Comparison of ENCODE assay signal across 1 cellular context in the genomic region with DNA sequence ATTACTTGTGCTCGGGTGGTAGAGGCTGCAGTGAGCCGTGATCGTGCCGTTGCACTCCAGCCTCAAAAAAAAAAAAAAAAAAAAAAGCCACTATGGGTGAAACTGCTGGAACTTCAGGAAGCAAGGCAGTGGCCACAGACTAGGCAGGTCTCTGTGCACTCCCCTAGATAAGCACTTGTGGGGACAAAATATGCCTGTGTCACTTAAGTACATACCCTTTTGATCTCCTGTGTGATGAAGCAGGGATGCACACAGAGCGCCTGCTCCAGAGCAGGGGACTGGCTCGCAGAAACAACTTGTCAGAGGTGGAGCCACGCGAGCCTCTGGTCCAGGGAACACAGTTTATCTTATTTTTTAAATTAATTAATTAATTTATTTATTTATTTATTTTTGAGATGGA.
TF ChIP-seq lines count a peak whose summit lies in the region.

No MANE protein-coding gene starts in this region.

TF ChIP-seq in K562, 482 proteins besides CTCF, POLR2A, EP300 and RAD21 (continued from another document and continues in another):
- TF ChIP-seq, protein P1, sequence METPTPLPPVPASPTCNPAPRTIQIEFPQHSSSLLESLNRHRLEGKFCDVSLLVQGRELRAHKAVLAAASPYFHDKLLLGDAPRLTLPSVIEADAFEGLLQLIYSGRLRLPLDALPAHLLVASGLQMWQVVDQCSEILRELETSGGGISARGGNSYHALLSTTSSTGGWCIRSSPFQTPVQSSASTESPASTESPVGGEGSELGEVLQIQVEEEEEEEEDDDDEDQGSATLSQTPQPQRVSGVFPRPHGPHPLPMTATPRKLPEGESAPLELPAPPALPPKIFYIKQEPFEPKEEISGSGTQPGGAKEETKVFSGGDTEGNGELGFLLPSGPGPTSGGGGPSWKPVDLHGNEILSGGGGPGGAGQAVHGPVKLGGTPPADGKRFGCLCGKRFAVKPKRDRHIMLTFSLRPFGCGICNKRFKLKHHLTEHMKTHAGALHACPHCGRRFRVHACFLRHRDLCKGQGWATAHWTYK (CRISPR knock-in tag; IDR thresholded peaks at IDR 0.05): no peak
- TF ChIP-seq, protein P2, sequence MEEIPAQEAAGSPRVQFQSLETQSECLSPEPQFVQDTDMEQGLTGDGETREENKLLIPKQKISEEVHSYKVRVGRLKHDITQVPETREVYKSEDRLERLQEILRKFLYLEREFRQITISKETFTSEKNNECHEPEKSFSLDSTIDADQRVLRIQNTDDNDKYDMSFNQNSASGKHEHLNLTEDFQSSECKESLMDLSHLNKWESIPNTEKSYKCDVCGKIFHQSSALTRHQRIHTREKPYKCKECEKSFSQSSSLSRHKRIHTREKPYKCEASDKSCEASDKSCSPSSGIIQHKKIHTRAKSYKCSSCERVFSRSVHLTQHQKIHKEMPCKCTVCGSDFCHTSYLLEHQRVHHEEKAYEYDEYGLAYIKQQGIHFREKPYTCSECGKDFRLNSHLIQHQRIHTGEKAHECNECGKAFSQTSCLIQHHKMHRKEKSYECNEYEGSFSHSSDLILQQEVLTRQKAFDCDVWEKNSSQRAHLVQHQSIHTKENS (CRISPR knock-in tag; IDR thresholded peaks at IDR 0.05): no peak
- TF ChIP-seq MAFF (IDR thresholded peaks at IDR 0.05; ENCODE audit: low read length): peak; percentile 83
- peak; percentile 89; the same call in 1 of the 2 replicates for TF ChIP-seq CTBP1 (IDR thresholded peaks at IDR 0.05; ENCODE audit: borderline replicate concordance)
- peak; percentile 43; the same call in 1 of the 2 replicates for TF ChIP-seq CXXC5 (CRISPR knock-in tag; IDR thresholded peaks at IDR 0.05)
- peak; percentile 81 for TF ChIP-seq ZNF316 (IDR thresholded peaks at IDR 0.05)
- TF ChIP-seq, protein P3, sequence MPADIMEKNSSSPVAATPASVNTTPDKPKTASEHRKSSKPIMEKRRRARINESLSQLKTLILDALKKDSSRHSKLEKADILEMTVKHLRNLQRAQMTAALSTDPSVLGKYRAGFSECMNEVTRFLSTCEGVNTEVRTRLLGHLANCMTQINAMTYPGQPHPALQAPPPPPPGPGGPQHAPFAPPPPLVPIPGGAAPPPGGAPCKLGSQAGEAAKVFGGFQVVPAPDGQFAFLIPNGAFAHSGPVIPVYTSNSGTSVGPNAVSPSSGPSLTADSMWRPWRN (IDR thresholded peaks at IDR 0.05; ENCODE audit: low read depth): peak; percentile 67
- no peak for TF ChIP-seq NELFE (IDR thresholded peaks at IDR 0.05; ENCODE audit: insufficient read depth, insufficient read length)
- peak; percentile 67; the same call in 1 of the 2 replicates for TF ChIP-seq STAT5A (IDR thresholded peaks at IDR 0.05; ENCODE audit: borderline replicate concordance, low read length)
- peak; percentile 66 for TF ChIP-seq POLR2AphosphoS5 (IDR thresholded peaks at IDR 0.05; ENCODE audit: control insufficient read depth, insufficient read depth, low read depth, low read length)
- TF ChIP-seq FOXK2 (conservative IDR thresholded peaks at IDR 0.05 in 1 of 2, IDR thresholded peaks at IDR 0.05 in 1 of 2; ENCODE audit: low read depth in 2 of 2): peak; percentile 40 to 62; a peak in 2 of 4 replicates
- 0 out of 2 replicates have a peak, but pooled peaks have one; percentile 34 for TF ChIP-seq MYNN (IDR thresholded peaks at IDR 0.05)
- TF ChIP-seq MYNN (CRISPR knock-in tag; IDR thresholded peaks at IDR 0.05): no peak
- 0 out of 2 replicates have a peak, but pooled peaks have one; percentile 29 for TF ChIP-seq TOE1 (IDR thresholded peaks at IDR 0.05; ENCODE audit: borderline replicate concordance)
- no peak for TF ChIP-seq TOE1 (CRISPR knock-in tag; IDR thresholded peaks at IDR 0.05; ENCODE audit: borderline replicate concordance, low read depth)
- TF ChIP-seq ARID1B (IDR thresholded peaks at IDR 0.05): peak; percentile 92
- TF ChIP-seq NEUROD1 (IDR thresholded peaks at IDR 0.05; ENCODE audit: borderline replicate concordance, low read depth, low read length, partially characterized antibody): peak; percentile 70
- peak; percentile 69; the same call in 1 of the 2 replicates for TF ChIP-seq ZEB2 (IDR thresholded peaks at IDR 0.05)
- peak; percentile 25 for TF ChIP-seq TBP (optimal IDR thresholded peaks at IDR 0.05; ENCODE audit: low read depth, low read length)
- peak; percentile 88 for TF ChIP-seq NBN (IDR thresholded peaks at IDR 0.05; ENCODE audit: low read depth)
- TF ChIP-seq TCF7 (IDR thresholded peaks at IDR 0.05; ENCODE audit: borderline replicate concordance): peak; percentile 93
- TF ChIP-seq, protein P4, sequence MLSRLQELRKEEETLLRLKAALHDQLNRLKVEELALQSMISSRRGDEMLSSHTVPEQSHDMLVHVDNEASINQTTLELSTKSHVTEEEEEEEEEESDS (CRISPR knock-in tag; IDR thresholded peaks at IDR 0.05): no peak
- TF ChIP-seq GATA2 (CRISPR knock-in tag; IDR thresholded peaks at IDR 0.05): peak; percentile 76
- peak; percentile 85 for TF ChIP-seq HDAC2 (IDR thresholded peaks at IDR 0.05)
- peak; percentile 78 for TF ChIP-seq BCOR (IDR thresholded peaks at IDR 0.05)
- no peak for TF ChIP-seq FOS (IDR thresholded peaks at IDR 0.05; ENCODE audit: extremely low read depth, insufficient read length)
- TF ChIP-seq RBM39 (optimal IDR thresholded peaks at IDR 0.05; ENCODE audit: low read depth, low read length): no peak
- TF ChIP-seq, protein P5, sequence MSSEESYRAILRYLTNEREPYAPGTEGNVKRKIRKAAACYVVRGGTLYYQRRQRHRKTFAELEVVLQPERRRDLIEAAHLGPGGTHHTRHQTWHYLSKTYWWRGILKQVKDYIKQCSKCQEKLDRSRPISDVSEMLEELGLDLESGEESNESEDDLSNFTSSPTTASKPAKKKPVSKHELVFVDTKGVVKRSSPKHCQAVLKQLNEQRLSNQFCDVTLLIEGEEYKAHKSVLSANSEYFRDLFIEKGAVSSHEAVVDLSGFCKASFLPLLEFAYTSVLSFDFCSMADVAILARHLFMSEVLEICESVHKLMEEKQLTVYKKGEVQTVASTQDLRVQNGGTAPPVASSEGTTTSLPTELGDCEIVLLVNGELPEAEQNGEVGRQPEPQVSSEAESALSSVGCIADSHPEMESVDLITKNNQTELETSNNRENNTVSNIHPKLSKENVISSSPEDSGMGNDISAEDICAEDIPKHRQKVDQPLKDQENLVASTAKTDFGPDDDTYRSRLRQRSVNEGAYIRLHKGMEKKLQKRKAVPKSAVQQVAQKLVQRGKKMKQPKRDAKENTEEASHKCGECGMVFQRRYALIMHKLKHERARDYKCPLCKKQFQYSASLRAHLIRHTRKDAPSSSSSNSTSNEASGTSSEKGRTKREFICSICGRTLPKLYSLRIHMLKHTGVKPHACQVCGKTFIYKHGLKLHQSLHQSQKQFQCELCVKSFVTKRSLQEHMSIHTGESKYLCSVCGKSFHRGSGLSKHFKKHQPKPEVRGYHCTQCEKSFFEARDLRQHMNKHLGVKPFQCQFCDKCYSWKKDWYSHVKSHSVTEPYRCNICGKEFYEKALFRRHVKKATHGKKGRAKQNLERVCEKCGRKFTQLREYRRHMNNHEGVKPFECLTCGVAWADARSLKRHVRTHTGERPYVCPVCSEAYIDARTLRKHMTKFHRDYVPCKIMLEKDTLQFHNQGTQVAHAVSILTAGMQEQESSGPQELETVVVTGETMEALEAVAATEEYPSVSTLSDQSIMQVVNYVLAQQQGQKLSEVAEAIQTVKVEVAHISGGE (CRISPR knock-in tag; IDR thresholded peaks at IDR 0.05): peak in 1 of 3 experiments; percentile 46; a peak in 1 of 6 replicates
- peak; percentile 91 for TF ChIP-seq TCF3 (CRISPR knock-in tag; IDR thresholded peaks at IDR 0.05)
- TF ChIP-seq, protein P6, sequence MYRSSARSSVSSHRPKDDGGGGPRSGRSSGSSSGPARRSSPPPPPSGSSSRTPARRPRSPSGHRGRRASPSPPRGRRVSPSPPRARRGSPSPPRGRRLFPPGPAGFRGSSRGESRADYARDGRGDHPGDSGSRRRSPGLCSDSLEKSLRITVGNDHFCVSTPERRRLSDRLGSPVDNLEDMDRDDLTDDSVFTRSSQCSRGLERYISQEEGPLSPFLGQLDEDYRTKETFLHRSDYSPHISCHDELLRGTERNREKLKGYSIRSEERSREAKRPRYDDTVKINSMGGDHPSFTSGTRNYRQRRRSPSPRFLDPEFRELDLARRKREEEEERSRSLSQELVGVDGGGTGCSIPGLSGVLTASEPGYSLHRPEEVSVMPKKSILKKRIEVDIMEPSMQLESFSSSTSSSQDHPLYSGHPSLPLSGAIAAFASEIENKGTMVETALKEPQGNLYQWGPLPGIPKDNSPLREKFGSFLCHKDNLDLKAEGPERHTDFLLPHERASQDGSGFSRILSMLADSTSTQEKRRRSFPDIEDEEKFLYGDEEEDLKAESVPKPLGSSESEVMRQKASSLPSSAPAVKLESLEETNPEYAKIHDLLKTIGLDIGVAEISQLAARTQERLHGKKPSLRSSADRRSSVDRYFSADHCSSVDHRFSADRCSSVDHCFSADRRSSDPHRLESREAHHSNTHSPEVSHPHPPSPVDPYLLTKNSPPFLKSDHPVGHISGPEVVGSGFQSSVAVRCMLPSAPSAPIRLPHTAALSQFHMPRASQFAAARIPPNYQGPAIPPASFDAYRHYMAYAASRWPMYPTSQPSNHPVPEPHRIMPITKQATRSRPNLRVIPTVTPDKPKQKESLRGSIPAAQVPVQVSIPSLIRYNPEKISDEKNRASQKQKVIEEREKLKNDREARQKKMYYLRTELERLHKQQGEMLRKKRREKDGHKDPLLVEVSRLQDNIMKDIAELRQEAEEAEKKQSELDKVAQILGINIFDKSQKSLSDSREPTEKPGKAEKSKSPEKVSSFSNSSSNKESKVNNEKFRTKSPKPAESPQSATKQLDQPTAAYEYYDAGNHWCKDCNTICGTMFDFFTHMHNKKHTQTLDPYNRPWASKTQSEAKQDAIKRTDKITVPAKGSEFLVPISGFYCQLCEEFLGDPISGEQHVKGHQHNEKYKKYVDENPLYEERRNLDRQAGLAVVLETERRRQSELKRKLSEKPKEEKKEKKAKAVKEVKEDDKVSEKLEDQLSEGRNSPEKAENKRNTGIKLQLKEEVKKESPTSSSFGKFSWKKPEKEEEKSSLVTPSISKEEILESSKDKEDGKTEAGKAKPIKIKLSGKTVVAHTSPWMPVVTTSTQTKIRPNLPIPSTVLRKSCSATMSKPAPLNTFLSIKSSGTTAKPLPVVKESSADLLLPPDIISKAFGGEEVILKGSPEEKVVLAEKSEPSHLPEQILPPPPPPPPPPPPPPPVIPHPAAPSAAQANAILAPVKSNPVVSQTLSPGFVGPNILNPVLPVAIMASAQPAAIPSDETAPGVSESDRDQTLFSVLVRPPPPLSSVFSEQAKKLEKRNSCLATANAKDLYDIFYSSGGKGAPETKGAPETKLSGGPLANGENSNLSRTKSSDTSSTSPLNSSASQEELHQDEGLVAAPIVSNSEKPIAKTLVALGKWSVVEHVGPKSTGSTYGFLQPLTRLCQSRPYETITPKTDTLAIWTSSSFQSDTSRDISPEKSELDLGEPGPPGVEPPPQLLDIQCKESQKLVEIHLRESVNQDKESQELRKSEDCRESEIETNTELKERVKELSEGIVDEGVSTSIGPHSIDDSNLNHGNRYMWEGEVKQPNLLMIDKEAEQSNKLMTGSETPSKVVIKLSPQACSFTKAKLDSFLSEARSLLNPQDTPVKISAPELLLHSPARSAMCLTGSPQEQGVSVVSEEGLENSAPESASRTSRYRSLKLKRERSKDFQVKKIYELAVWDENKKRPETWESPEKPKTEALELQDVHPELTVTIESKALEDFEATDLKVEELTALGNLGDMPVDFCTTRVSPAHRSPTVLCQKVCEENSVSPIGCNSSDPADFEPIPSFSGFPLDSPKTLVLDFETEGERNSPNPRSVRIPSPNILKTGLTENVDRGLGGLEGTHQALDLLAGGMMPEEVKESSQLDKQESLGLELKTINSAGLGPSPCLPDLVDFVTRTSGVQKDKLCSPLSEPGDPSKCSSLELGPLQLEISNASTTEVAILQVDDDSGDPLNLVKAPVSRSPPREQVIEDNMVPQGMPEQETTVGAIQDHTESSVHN (IDR thresholded peaks at IDR 0.05; ENCODE audit: borderline replicate concordance in 1 of 2, low read depth in 1 of 2): peak in 1 of 2 experiments; percentile 18; a peak in 1 of 4 replicates
- TF ChIP-seq ZBTB7A (IDR thresholded peaks at IDR 0.05; ENCODE audit: borderline replicate concordance, control insufficient read depth, low read depth, low read length): peak; percentile 25; the same call in 1 of the 2 replicates
- peak; percentile 64 to 67; a peak in 3 of 4 replicates for TF ChIP-seq TRIM24 (IDR thresholded peaks at IDR 0.05)
- TF ChIP-seq, protein P7, sequence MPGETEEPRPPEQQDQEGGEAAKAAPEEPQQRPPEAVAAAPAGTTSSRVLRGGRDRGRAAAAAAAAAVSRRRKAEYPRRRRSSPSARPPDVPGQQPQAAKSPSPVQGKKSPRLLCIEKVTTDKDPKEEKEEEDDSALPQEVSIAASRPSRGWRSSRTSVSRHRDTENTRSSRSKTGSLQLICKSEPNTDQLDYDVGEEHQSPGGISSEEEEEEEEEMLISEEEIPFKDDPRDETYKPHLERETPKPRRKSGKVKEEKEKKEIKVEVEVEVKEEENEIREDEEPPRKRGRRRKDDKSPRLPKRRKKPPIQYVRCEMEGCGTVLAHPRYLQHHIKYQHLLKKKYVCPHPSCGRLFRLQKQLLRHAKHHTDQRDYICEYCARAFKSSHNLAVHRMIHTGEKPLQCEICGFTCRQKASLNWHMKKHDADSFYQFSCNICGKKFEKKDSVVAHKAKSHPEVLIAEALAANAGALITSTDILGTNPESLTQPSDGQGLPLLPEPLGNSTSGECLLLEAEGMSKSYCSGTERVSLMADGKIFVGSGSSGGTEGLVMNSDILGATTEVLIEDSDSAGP (CRISPR knock-in tag; IDR thresholded peaks at IDR 0.05): no peak
- TF ChIP-seq, protein P8, sequence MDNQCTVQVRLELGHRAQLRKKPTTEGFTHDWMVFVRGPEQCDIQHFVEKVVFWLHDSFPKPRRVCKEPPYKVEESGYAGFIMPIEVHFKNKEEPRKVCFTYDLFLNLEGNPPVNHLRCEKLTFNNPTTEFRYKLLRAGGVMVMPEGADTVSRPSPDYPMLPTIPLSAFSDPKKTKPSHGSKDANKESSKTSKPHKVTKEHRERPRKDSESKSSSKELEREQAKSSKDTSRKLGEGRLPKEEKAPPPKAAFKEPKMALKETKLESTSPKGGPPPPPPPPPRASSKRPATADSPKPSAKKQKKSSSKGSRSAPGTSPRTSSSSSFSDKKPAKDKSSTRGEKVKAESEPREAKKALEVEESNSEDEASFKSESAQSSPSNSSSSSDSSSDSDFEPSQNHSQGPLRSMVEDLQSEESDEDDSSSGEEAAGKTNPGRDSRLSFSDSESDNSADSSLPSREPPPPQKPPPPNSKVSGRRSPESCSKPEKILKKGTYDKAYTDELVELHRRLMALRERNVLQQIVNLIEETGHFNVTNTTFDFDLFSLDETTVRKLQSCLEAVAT (IDR thresholded peaks at IDR 0.05): peak in 1 of 2 experiments; percentile 87; a peak in 2 of 4 replicates
- TF ChIP-seq PRMT5 (CRISPR knock-in tag; IDR thresholded peaks at IDR 0.05): no peak
- peak; percentile 93 for TF ChIP-seq TEAD4 (IDR thresholded peaks at IDR 0.05; ENCODE audit: low read length)
- TF ChIP-seq TEAD4 (CRISPR knock-in tag; IDR thresholded peaks at IDR 0.05; ENCODE audit: borderline replicate concordance): no peak
- TF ChIP-seq BHLHE40 (IDR thresholded peaks at IDR 0.05; ENCODE audit: low read length): peak; percentile 55; the same call in 1 of the 2 replicates
- peak in 1 of 2 experiments; percentile 73; a peak in 1 of 4 replicates for TF ChIP-seq TEAD1 (CRISPR knock-in tag; IDR thresholded peaks at IDR 0.05)
- TF ChIP-seq MAZ (CRISPR knock-in tag; conservative IDR thresholded peaks at IDR 0.05 in 1 of 2, IDR thresholded peaks at IDR 0.05 in 1 of 2): peak in 1 of 2 experiments; percentile 62; a peak in 2 of 4 replicates
- peak; percentile 61 for TF ChIP-seq MYC (IDR thresholded peaks at IDR 0.05; ENCODE audit: low read depth, low read length)
- no peak for TF ChIP-seq MYC (CRISPR knock-in tag; IDR thresholded peaks at IDR 0.05; ENCODE audit: borderline replicate concordance, low read depth)
- TF ChIP-seq KLF16 (IDR thresholded peaks at IDR 0.05): peak; percentile 67
- peak; percentile 94 for TF ChIP-seq DPF2 (IDR thresholded peaks at IDR 0.05)
- peak; percentile 99 for TF ChIP-seq ZNF384 (IDR thresholded peaks at IDR 0.05; ENCODE audit: low read depth, low read length)
- TF ChIP-seq MTA2 (IDR thresholded peaks at IDR 0.05; ENCODE audit: low read depth): peak; percentile 69
